ENCODE assay signal across 10 cellular contexts in the genomic region with DNA sequence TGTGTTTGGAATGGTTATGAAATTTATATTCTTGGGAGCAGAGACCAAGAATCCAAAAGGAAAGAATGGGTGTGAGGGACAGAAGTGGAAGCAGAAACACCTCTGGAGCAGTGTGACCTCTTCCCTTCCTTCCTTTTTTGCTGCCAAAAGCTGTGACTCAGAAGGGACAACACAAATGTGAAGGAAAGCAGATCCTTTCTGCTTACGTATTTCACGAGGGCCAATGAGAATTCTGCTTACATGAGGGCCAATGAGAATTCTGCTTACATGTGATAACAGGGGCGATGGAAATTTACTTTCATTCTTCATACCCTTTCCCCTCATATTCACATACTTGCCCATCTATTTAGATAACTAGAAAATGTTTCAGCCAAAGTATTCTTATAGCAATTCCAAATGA.
DNase-seq lines count a peak whose midpoint lies in the region; ATAC-seq and TF ChIP-seq lines count a peak whose summit lies in the region.
"Had no signal": no experiment of that assay in that cellular context is flagged by ENCODE, and none has a peak within 500 bp of the region (broad histone marks: within the 10 kb centered on the region; RNA-seq: fewer than 3 reads in every experiment).

No MANE protein-coding gene starts in this region.

- H3K4me1 ChIP-seq in right cardiac atrium (ENCODE audit: control insufficient read depth, insufficient read depth, low read length), result no peaks in the 10 kb centered on the region
- H3K4me1 ChIP-seq in tibial artery, result peaks cover 0 to 11% (median 0%) of the 10 kb centered on the region in 4 donors

- no peaks in the 10 kb centered on the region for H3K9me3 ChIP-seq in right cardiac atrium (ENCODE audit: control insufficient read depth, low read length)
- no peaks in the 10 kb centered on the region for H3K9me3 ChIP-seq in tibial artery

- WGBS in right cardiac atrium, result 56% methylated on average over 3 of the region's 3 CpGs

- no peaks in the 10 kb centered on the region for H3K36me3 ChIP-seq in tibial artery

- DNase-seq in DMS 273 (lab: John Stamatoyannopoulos, UW; ENCODE audit: unreplicated experiment) (peak; percentile 12), DMS 273 treated with DMSO at 0.1 percent for 48 hours (lab: John Stamatoyannopoulos, UW) (no peak), right cardiac atrium (no peak), tibial artery (peak in 1 of 2 donors; percentile 24)
- DNase-seq in activated naive CD4-positive, alpha-beta T cell treated with anti-CD3 and anti-CD28 coated beads, Interleukin-2, amount 50 U/mL, for 16 hours, result no peak
- DNase-seq in activated CD4-positive, alpha-beta T cell treated with anti-CD3 and anti-CD28 coated beads for 1 hour, result no peak
- DNase-seq: activated naive CD4-positive, alpha-beta T cell treated with anti-CD3 and anti-CD28 coated beads, Interleukin-2, amount 10 ng/mL, durations not matched to agents 7 days and 5 days had no signal

- peak; percentile 95 for ATAC-seq in SK-N-SH treated with all-trans-retinoic acid at 6 μM for 48 hours
- ATAC-seq in right cardiac atrium, result peak; percentile 91 to 99
- no peak for ATAC-seq in HG03460 (IDR thresholded peaks at IDR 0.05; ENCODE audit: unreplicated experiment)

- intact Hi-C loops in right cardiac atrium (cut with DNase I) (no loop called here), tibial artery (cut with DNase I; ENCODE audit: low total_unique reads) (no loop called here)

- no peak for TF ChIP-seq CTCF in tibial artery (IDR thresholded peaks at IDR 0.05)

- no peak overlapping the region for H3K27ac ChIP-seq in right cardiac atrium (ENCODE audit: low read length)
- H3K27ac ChIP-seq in tibial artery, result peak overlapping the region in 1 of 2 donors; percentile 54
- H3K27ac ChIP-seq: 22Rv1 had no signal

- H3K27me3 ChIP-seq in right cardiac atrium (ENCODE audit: control insufficient read depth, insufficient read depth), result no peaks in the 10 kb centered on the region
- no peaks in the 10 kb centered on the region for H3K27me3 ChIP-seq in tibial artery

- no peak overlapping the region for H3K4me3 ChIP-seq in right cardiac atrium (ENCODE audit: low read length)
- H3K4me3 ChIP-seq in tibial artery, result peak overlapping the region; percentile 11 to 22

TF ChIP-seq in SK-N-SH treated with all-trans-retinoic acid at 6 μM for 48 hours, 23 proteins besides CTCF, POLR2A, EP300 and RAD21:
- TF ChIP-seq ZNF565 (CRISPR knock-in tag; conservative IDR thresholded peaks at IDR 0.05; ENCODE audit: low read depth), result no peak
TF ChIP-seq in SK-N-SH treated with all-trans-retinoic acid at 6 μM for 48 hours: peak in this region for 0.
